Comparison of ENCODE assay signal across 8 cellular contexts in genomic region chr10:114821293-114821914, GRCh38. TPM values are rescaled to one million over a fixed set of nuclear protein-coding genes. Genes with fewer than 3 reads are reported as not detected.
DNase-seq lines count a peak whose midpoint lies in the region; ATAC-seq and TF ChIP-seq lines count a peak whose summit lies in the region.

Gene FHIP2A (plus strand): TSS chr10:114821780. CDS start chr10:114822079, 299 bp downstream.

- POLR2A ChIA-PET in activated CD4-positive, alpha-beta memory T cell treated with anti-CD3 and anti-CD28 coated beads for 36 hours (lab: Charles Lee): interaction anchor here (0.6 to 2.0 kb wide), 7 partner anchors 9 to 335 kb away, joined by 3 to 8 read pairs (median 5); no protein-coding TSS in a partner anchor

- CTCF ChIA-PET in activated CD4-positive, alpha-beta memory T cell treated with anti-CD3 and anti-CD28 coated beads for 36 hours (lab: Charles Lee): interaction anchor here (0.7 to 2.2 kb wide), 26 partner anchors 8 to 517 kb away, joined by 3 to 17 read pairs (median 5); partner anchors contain the start of gene TRUB1

- peaks cover 31% of the 10 kb centered on the region for H3K4me1 Mint-ChIP-seq in activated CD4-positive, alpha-beta memory T cell treated with anti-CD3 and anti-CD28 coated beads for 36 hours (ENCODE audit: low read depth)

- TF ChIP-seq CTCF in lower lobe of right lung (IDR thresholded peaks at IDR 0.05): peak; percentile 62

- peak; percentile 73 for ATAC-seq in GM18867 (IDR thresholded peaks at IDR 0.05; ENCODE audit: unreplicated experiment)
- ATAC-seq in HG03097 (IDR thresholded peaks at IDR 0.05; ENCODE audit: low FRiP score, unreplicated experiment): peak; percentile 79
- ATAC-seq in lower lobe of right lung: peak; percentile 96 to 98

- no peaks in the 10 kb centered on the region for H3K9me3 Mint-ChIP-seq in activated CD4-positive, alpha-beta memory T cell treated with anti-CD3 and anti-CD28 coated beads for 36 hours

- intact Hi-C loops in activated CD4-positive, alpha-beta memory T cell treated with anti-CD3 and anti-CD28 coated beads for 36 hours (cut with micrococcal nuclease): loop anchor here (1.0 to 10.0 kb wide), 3 partner anchors 20 to 1137 kb away; partner anchors contain the start of gene CCDC186
- intact Hi-C loops in lower lobe of right lung (cut with DNase I): no loop called here

- no peaks in the 10 kb centered on the region for H3K9me3 ChIP-seq in duodenal mucosa (ENCODE audit: control insufficient read depth in 1 of 2, low read length in 2 of 2)
- no peaks in the 10 kb centered on the region for H3K9me3 ChIP-seq in lower lobe of right lung

- H3K4me3 ChIP-seq in duodenal mucosa (ENCODE audit: low read depth in 1 of 2, low read length in 2 of 2): peak within 1 kb of the TSS; percentile 70 to 86
- H3K4me3 ChIP-seq in lower lobe of right lung: peak within 1 kb of the TSS; percentile 92

- H3K27me3 Mint-ChIP-seq in activated CD4-positive, alpha-beta memory T cell treated with anti-CD3 and anti-CD28 coated beads for 36 hours: no peaks in the 10 kb centered on the region

- H3K4me3 Mint-ChIP-seq in activated CD4-positive, alpha-beta memory T cell treated with anti-CD3 and anti-CD28 coated beads for 36 hours: peak within 1 kb of the TSS; percentile 82

- H3K27ac ChIP-seq in duodenal mucosa (ENCODE audit: low read depth, low read length) (peak within 1 kb of the TSS; percentile 92), lower lobe of right lung (peak within 1 kb of the TSS; percentile 98)

- peaks cover 11% of the 10 kb centered on the region for H3K36me3 Mint-ChIP-seq in activated CD4-positive, alpha-beta memory T cell treated with anti-CD3 and anti-CD28 coated beads for 36 hours

- DNase-seq in AG20443 (ENCODE audit: low spot score) (peak; percentile 95), NCI-H460 (ENCODE audit: extremely low read depth, low read depth) (peak; percentile 65), lower lobe of right lung (peak; percentile 82)
- peak; percentile 86 for DNase-seq in activated CD4-positive, alpha-beta memory T cell treated with anti-CD3 and anti-CD28 coated beads for 36 hours
- DNase-seq in stimulated activated CD4-positive, alpha-beta T cell treated with anti-CD3 and anti-CD28 coated beads, TNF-alpha, amount 100 ng/mL, for 4 hours (ENCODE audit: low read depth in 3 of 3): peak; percentile 67 to 81 (median 73)

- no peaks in the 10 kb centered on the region for H3K36me3 ChIP-seq in duodenal mucosa (ENCODE audit: control insufficient read depth in 1 of 2, insufficient read depth in 2 of 2, low read length in 2 of 2)
- H3K36me3 ChIP-seq in lower lobe of right lung: no peaks in the 10 kb centered on the region

- peak within 1 kb of the TSS; percentile 86 for H3K27ac Mint-ChIP-seq in activated CD4-positive, alpha-beta memory T cell treated with anti-CD3 and anti-CD28 coated beads for 36 hours

- H3K27me3 ChIP-seq in duodenal mucosa (ENCODE audit: control insufficient read depth in 1 of 2, insufficient read depth in 2 of 2, low read length in 2 of 2) (no peaks in the 10 kb centered on the region), lower lobe of right lung (ENCODE audit: low read depth) (no peaks in the 10 kb centered on the region)

- H3K4me1 ChIP-seq in duodenal mucosa (ENCODE audit: control insufficient read depth in 1 of 2, insufficient read depth in 2 of 2, low read length in 2 of 2): peaks cover 16 to 21% of the 10 kb centered on the region in 2 donors
- H3K4me1 ChIP-seq in lower lobe of right lung: peaks cover 41% of the 10 kb centered on the region

- H3K9ac ChIP-seq in duodenal mucosa (ENCODE audit: low read depth in 1 of 2, low read length in 2 of 2): peak within 1 kb of the TSS; percentile 78 to 89

RNA-seq across cellular contexts. Expression of gene FHIP2A, which starts in this region (rescaled TPM):
- total RNA-seq in NCI-H460 (2014; rRNA removed; shearing (Covaris generic)): 16.6 and 20.0 TPM in 2 replicates
- 15.2 and 25.0 TPM in 2 replicates for polyA plus RNA-seq in NCI-H460 (2014; cell fraction: nucleus; rRNA removed)
- total RNA-seq in activated CD4-positive, alpha-beta memory T cell treated with anti-CD3 and anti-CD28 coated beads for 36 hours: 10 to 100 TPM; 17.2 to 21.4 TPM
- 23.6 TPM for total RNA-seq in lower lobe of right lung

Comparison
In these comparisons a context has a peak if more than half of its experiments do, and no peak if none do; other contexts are left out.
1. Peak in every context shown above with its lines: DNase-seq, ATAC-seq, H3K4me3 ChIP-seq and H3K27ac ChIP-seq.